Comparison of ENCODE assay signal across 9 cellular contexts in the genomic region with DNA sequence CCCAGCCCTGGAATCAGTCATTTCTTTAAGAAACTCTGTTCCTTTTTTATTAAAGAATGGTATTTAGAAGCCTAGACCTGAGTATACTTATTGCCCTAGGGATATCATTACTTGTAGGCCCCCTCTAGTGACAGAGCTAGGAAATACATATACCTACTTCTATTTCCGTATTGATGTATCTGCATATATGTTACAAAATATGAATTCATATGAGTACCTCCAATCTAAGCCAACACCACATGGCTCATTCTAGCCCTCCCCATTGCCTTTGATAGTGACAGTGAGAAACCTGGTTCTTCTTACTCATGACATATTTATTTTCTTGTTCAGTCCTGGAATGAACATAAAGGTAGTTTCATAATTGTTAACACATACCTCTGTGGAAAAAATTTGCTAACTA.
A peak's percentile ranks its signal among the peaks of the same experiment; 100 is the strongest.
DNase-seq lines count a peak whose midpoint lies in the region; ATAC-seq and TF ChIP-seq lines count a peak whose summit lies in the region.
"Had no signal": no experiment of that assay in that cellular context is flagged by ENCODE, and none has a peak within 500 bp of the region (broad histone marks: within the 10 kb centered on the region; RNA-seq: fewer than 3 reads in every experiment).

No MANE protein-coding gene starts in this region.

- H3K36me3 ChIP-seq in Caco-2 (ENCODE audit: control insufficient read depth, insufficient read depth, low read length) = no peaks in the 10 kb centered on the region

- H3K4me1 ChIP-seq in Caco-2 = no peaks in the 10 kb centered on the region

- TF ChIP-seq CTCF in Caco-2 (IDR thresholded peaks at IDR 0.05; ENCODE audit: insufficient read depth in 1 of 2, low read depth in 1 of 2, low read length in 1 of 2, severe bottlenecking in 1 of 2, unreplicated experiment in 1 of 2) = peak; percentile 40 to 43

- H3K27me3 Mint-ChIP-seq in Caco-2 (ENCODE audit: insufficient read depth, unreplicated experiment) = no peaks in the 10 kb centered on the region

- H3K4me1 Mint-ChIP-seq in Caco-2 (ENCODE audit: low read depth, unreplicated experiment) = no peaks in the 10 kb centered on the region

- no peak overlapping the region for H3K27ac Mint-ChIP-seq in Caco-2 (ENCODE audit: unreplicated experiment)
- H3K27ac Mint-ChIP-seq: T-helper 1 cell treated with Interleukin-12 subunit alpha and Interleukin-12 subunit beta and Interleukin-4 antibody, amounts not matched to agents 30 μg/mL and 1 μg/mL, for 36 hours had no signal

- H3K4me3 ChIP-seq in Caco-2 (ENCODE audit: low read depth, low read length) = no peak overlapping the region

- ATAC-seq in GM19395 (IDR thresholded peaks at IDR 0.05; ENCODE audit: unreplicated experiment) (peak; percentile 68), GM18520 (IDR thresholded peaks at IDR 0.05; ENCODE audit: unreplicated experiment) (no peak), GM21390 (IDR thresholded peaks at IDR 0.05; ENCODE audit: unreplicated experiment) (no peak)

- no peaks in the 10 kb centered on the region; the same call in 1 of the 2 replicates for H3K9me3 ChIP-seq in Caco-2

- H3K36me3 Mint-ChIP-seq in Caco-2 (ENCODE audit: insufficient read depth, unreplicated experiment) = no peaks in the 10 kb centered on the region

- no TSS peak for BruUV-seq in Caco-2 (replicated peaks; lab: Mats Ljungman, UMichigan)

- POLR2A ChIA-PET in Caco-2 (lab: Charles Lee) = no interaction called here

- CTCF ChIA-PET in Caco-2 (lab: Charles Lee) = interaction anchor here (1.0 kb wide), 1 partner anchor 207 kb away, joined by 3 read pairs; no protein-coding TSS in a partner anchor

- peak in 1 of 2 experiments; percentile 42 for DNase-seq in Caco-2
- peak; percentile 11 for DNase-seq in NCI-H2171 (lab: John Stamatoyannopoulos, UW)
- peak; percentile 37 for DNase-seq in activated naive CD4-positive, alpha-beta T cell treated with anti-CD3 and anti-CD28 coated beads, Interleukin-2, amount 50 U/mL, for 16 hours
- DNase-seq in kidney glomerular epithelial cell (lab: John Stamatoyannopoulos, UW) = peak; percentile 13
- DNase-seq in hypothalamus (lab: John Stamatoyannopoulos, UW) = no peak

- no peak overlapping the region for H3K4me3 Mint-ChIP-seq in Caco-2 (ENCODE audit: unreplicated experiment)
- H3K4me3 Mint-ChIP-seq: T-helper 1 cell treated with Interleukin-12 subunit alpha and Interleukin-12 subunit beta and Interleukin-4 antibody, amounts not matched to agents 30 μg/mL and 1 μg/mL, for 36 hours had no signal

- peaks cover 10% of the 10 kb centered on the region for H3K9me3 Mint-ChIP-seq in Caco-2 (ENCODE audit: unreplicated experiment)

- no peaks in the 10 kb centered on the region for H3K27me3 ChIP-seq in Caco-2 (replicated peaks; ENCODE audit: control insufficient read depth, insufficient read depth, low read length)

- intact Hi-C loops in Caco-2 (cut with micrococcal nuclease; ENCODE audit: unreplicated experiment) = loop anchor here (1.0 kb wide), 1 partner anchor 255 kb away; no protein-coding TSS in a partner anchor

Comparison
In these comparisons a context has a peak if more than half of its experiments do, and no peak if none do; other contexts are left out.
1. DNase-seq: peak in NCI-H2171 (single experiment), activated naive CD4-positive, alpha-beta T cell treated with anti-CD3 and anti-CD28 coated beads, Interleukin-2, amount 50 U/mL, for 16 hours (single experiment) and kidney glomerular epithelial cell (single experiment); none in hypothalamus (0 of 51).